8 cellular contexts compared by ENCODE assay signal in genomic region chr14:92122761-92123160, GRCh38. TPM values are rescaled to one million over a fixed set of nuclear protein-coding genes. Genes with fewer than 3 reads are reported as not detected.
DNase-seq lines count a peak whose midpoint lies in the region; ATAC-seq and TF ChIP-seq lines count a peak whose summit lies in the region.

No MANE protein-coding gene starts in this region.

- peak overlapping the region; percentile 43 for H4K8ac ChIP-seq in mesendoderm (ENCODE audit: low read depth, low read length)

- peaks cover 10% of the 10 kb centered on the region for H3K79me2 ChIP-seq in mesendoderm (ENCODE audit: control insufficient read depth, insufficient read depth, low read length)

- H3K79me1 ChIP-seq in mesendoderm (ENCODE audit: low read length) = peaks cover 12% of the 10 kb centered on the region

- H3K56ac ChIP-seq in mesendoderm (ENCODE audit: low read length) = peak overlapping the region; percentile 98

- no peak for ATAC-seq in GM18519 (IDR thresholded peaks at IDR 0.05; ENCODE audit: low FRiP score, unreplicated experiment)

- no peak overlapping the region for H2BK120ac ChIP-seq in mesendoderm (ENCODE audit: low read depth, low read length)

- H3K27me3 ChIP-seq in A673 (replicated peaks; ENCODE audit: insufficient read depth, low read depth, low read length, poor library complexity) (no peaks in the 10 kb centered on the region), brain microvascular endothelial cell (replicated peaks) (no peaks in the 10 kb centered on the region), mesendoderm (ENCODE audit: insufficient read depth, low read length, poor library complexity) (no peaks in the 10 kb centered on the region)

- peak overlapping the region; percentile 97 for H3K9ac ChIP-seq in mesendoderm (ENCODE audit: low read length)

- H4K5ac ChIP-seq in mesendoderm (ENCODE audit: low read length) = no peak overlapping the region

- H3K18ac ChIP-seq in mesendoderm (ENCODE audit: low read length) = peak overlapping the region; percentile 61

- no peaks in the 10 kb centered on the region for H3K9me3 ChIP-seq in A673 (ENCODE audit: low read depth, low read length, poor library complexity, severe bottlenecking)

- BruUV-seq in A673 (replicated peaks; lab: Mats Ljungman, UMichigan) = no TSS peak

- H3K4me2 ChIP-seq in mesendoderm (ENCODE audit: low read length) = peak overlapping the region; percentile 67

- intact Hi-C loops in A673 (cut with micrococcal nuclease; ENCODE audit: unreplicated experiment) = no loop called here

- no peak overlapping the region for H2BK5ac ChIP-seq in mesendoderm (ENCODE audit: low read length)

- no peak overlapping the region for H2AK5ac ChIP-seq in mesendoderm (ENCODE audit: low read length)

- peaks cover 8% of the 10 kb centered on the region for H3K4me1 ChIP-seq in A673 (ENCODE audit: insufficient read depth, low read length, poor library complexity, severe bottlenecking)
- no peaks in the 10 kb centered on the region for H3K4me1 ChIP-seq in mesendoderm (ENCODE audit: control insufficient read depth, low read depth, low read length)

- no CpG with 5 or more reads among the region's 9 CpGs for WGBS in mesendoderm (ENCODE audit: extremely low coverage, insufficient coverage, low lambda C conversion rate)

- POLR2A ChIA-PET in A673 (lab: Charles Lee; ENCODE audit: low non-redundant PET) = interaction anchor here (0.7 kb wide), 1 partner anchor 856 kb away, joined by 5 read pairs; no protein-coding TSS in a partner anchor

- H2BK15ac ChIP-seq in mesendoderm (replicated peaks; ENCODE audit: low read depth) = no peak overlapping the region

- in situ Hi-C loops in brain microvascular endothelial cell (cut with HindIII; ENCODE audit: low pct_ligation_motif_present, low sequenced_read_pairs) = no loop called here

- no peak overlapping the region for H3K23ac ChIP-seq in mesendoderm (ENCODE audit: low read length)

- peak overlapping the region; percentile 79 for H3K4ac ChIP-seq in mesendoderm (ENCODE audit: low read depth, low read length)

- H3K36me3 ChIP-seq in A673 (ENCODE audit: insufficient read depth, low read length, poor library complexity, severe bottlenecking) (peaks cover 35% of the 10 kb centered on the region), brain microvascular endothelial cell (replicated peaks) (peaks cover 8% of the 10 kb centered on the region), mesendoderm (ENCODE audit: control insufficient read depth, insufficient read depth, low read length) (no peaks in the 10 kb centered on the region)

- H3K4me3 ChIP-seq in A673 (ENCODE audit: low read depth, low read length, poor library complexity, severe bottlenecking) = peak overlapping the region; percentile 90
- peak overlapping the region; percentile 99 for H3K4me3 ChIP-seq in HFF-Myc (replicated peaks; ENCODE audit: low read depth, low read length)
- peak overlapping the region; percentile 96 for H3K4me3 ChIP-seq in brain microvascular endothelial cell (ENCODE audit: low read depth, low read length)
- peak overlapping the region; percentile 90 for H3K4me3 ChIP-seq in mesendoderm (ENCODE audit: low read length)

- CTCF ChIA-PET in A673 (lab: Charles Lee) = interaction anchor here (2.1 kb wide), 1 partner anchor 16 kb away, joined by 19 read pairs; the partner anchor contains the start of gene ATXN3

- no peak for TF ChIP-seq CTCF in A673 (conservative IDR thresholded peaks at IDR 0.05; ENCODE audit: low read depth, low read length)
- TF ChIP-seq CTCF in HFF-Myc (IDR thresholded peaks at IDR 0.05; ENCODE audit: low read depth, low read length, missing control alignments) = no peak
- no peak for TF ChIP-seq CTCF in brain microvascular endothelial cell (IDR thresholded peaks at IDR 0.05; ENCODE audit: low read depth, low read length, missing control alignments)

- DNase-seq in A673 (ENCODE audit: low spot score) (no peak), HFF-Myc (ENCODE audit: extremely low read depth, low read depth) (no peak), brain microvascular endothelial cell (no peak), mesendoderm (no peak), middle frontal gyrus (ENCODE audit: extremely low spot score, low spot score) (no peak), anterior cingulate cortex (lab: John Stamatoyannopoulos, UW) (no peak), midbrain (lab: John Stamatoyannopoulos, UW) (no peak)

- H3K27ac ChIP-seq in A673 (ENCODE audit: low read depth, low read length, poor library complexity, severe bottlenecking) (peak overlapping the region; percentile 99), brain microvascular endothelial cell (peak overlapping the region; percentile 89), mesendoderm (ENCODE audit: low read depth, low read length) (no peak overlapping the region)

RNA-seq across cellular contexts. Expression of gene CPSF2, which starts 1.0 kb away (rescaled TPM):
- total RNA-seq in A673 (2021) = 119 and 129 TPM in 2 replicates
- polyA plus RNA-seq in mesendoderm (2013, experiment 1 of 2) = 43.6 TPM
- 45.9 TPM for polyA plus RNA-seq in mesendoderm (2013, experiment 2 of 2)

RNA-seq across cellular contexts. Expression of gene NDUFB1, which starts 1.3 kb away (rescaled TPM):
- total RNA-seq in A673 (2021) = 140 and 154 TPM in 2 replicates
- polyA plus RNA-seq in mesendoderm (2013, experiment 1 of 2) = 650 TPM
- polyA plus RNA-seq in mesendoderm (2013, experiment 2 of 2) = 659 TPM

RNA-seq across cellular contexts. Expression of gene ATXN3, which starts 16.4 kb away (rescaled TPM):
- 27.3 and 32.4 TPM in 2 replicates for total RNA-seq in A673 (2021)
- polyA plus RNA-seq in mesendoderm (2013, experiment 1 of 2) = 20.1 TPM
- polyA plus RNA-seq in mesendoderm (2013, experiment 2 of 2) = 19.4 TPM
